ENCODE assay signal across 2 cellular contexts in genomic region chr1:201543871-201544521, GRCh38.
TF ChIP-seq lines count a peak whose summit lies in the region.

No MANE protein-coding gene starts in this region.

TF ChIP-seq in SK-N-SH, 30 proteins besides CTCF, POLR2A, EP300 and RAD21 (continued from another document):
- no peak for TF ChIP-seq USF1 (IDR thresholded peaks at IDR 0.05; ENCODE audit: borderline replicate concordance, low read depth)
- TF ChIP-seq NRF1 (IDR thresholded peaks at IDR 0.05; ENCODE audit: low read depth, low read length), result no peak
- no peak for TF ChIP-seq CHD2 (IDR thresholded peaks at IDR 0.05; ENCODE audit: low read length, partially characterized antibody)
- no peak for TF ChIP-seq GATA2 (CRISPR knock-in tag; IDR thresholded peaks at IDR 0.05)
- no peak for TF ChIP-seq FOXM1 (IDR thresholded peaks at IDR 0.05; ENCODE audit: low read depth)
- TF ChIP-seq TCF12 (IDR thresholded peaks at IDR 0.05), result no peak; the same call in 1 of the 2 replicates
- TF ChIP-seq ZBTB33 (IDR thresholded peaks at IDR 0.05; ENCODE audit: borderline replicate concordance, low read depth), result no peak
- no peak for TF ChIP-seq RXRA (IDR thresholded peaks at IDR 0.05; ENCODE audit: borderline replicate concordance, low read depth)
- TF ChIP-seq ELF1 (IDR thresholded peaks at IDR 0.05), result no peak
- TF ChIP-seq MXI1 (IDR thresholded peaks at IDR 0.05; ENCODE audit: low read depth, low read length), result no peak
- TF ChIP-seq REST (IDR thresholded peaks at IDR 0.05; ENCODE audit: low read depth, low read length), result no peak
- TF ChIP-seq POLR2AphosphoS5 (IDR thresholded peaks at IDR 0.05; ENCODE audit: low read depth, low read length), result no peak

TF ChIP-seq in SK-N-SH treated with all-trans-retinoic acid at 6 μM for 48 hours, 23 proteins besides CTCF, POLR2A, EP300 and RAD21 (continued from another document):
- TF ChIP-seq CSRNP3 (CRISPR knock-in tag; IDR thresholded peaks at IDR 0.05) (no peak), ZNF8 (CRISPR knock-in tag; IDR thresholded peaks at IDR 0.05) (no peak), ZFP3 (CRISPR knock-in tag; IDR thresholded peaks at IDR 0.05) (no peak)
